1 cellular context compared by ENCODE assay signal in the genomic region with DNA sequence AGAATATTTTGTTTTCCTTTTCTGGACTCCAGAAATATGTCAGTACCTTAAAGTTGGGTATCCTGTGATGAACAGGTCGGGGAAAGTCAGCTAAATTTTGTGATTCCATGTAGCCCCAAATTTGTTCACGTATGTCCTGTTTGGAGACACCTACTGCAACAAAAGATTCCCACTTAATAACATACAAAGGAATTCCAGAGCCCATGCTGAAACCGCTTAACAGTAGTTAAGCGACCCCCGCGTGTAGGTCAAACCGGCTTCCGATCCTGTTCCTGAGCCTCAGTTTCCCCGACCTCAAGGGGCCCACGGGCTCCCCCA.
TF ChIP-seq lines count a peak whose summit lies in the region.

No MANE protein-coding gene starts in this region.

TF ChIP-seq in HCT116, 20 proteins besides CTCF, POLR2A, EP300 and RAD21 (continued from another document):
- TF ChIP-seq, protein P1, sequence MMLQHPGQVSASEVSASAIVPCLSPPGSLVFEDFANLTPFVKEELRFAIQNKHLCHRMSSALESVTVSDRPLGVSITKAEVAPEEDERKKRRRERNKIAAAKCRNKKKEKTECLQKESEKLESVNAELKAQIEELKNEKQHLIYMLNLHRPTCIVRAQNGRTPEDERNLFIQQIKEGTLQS (IDR thresholded peaks at IDR 0.05): no peak
- TF ChIP-seq YY1 (IDR thresholded peaks at IDR 0.05; ENCODE audit: extremely low read depth, insufficient replicate concordance, low read depth, low read length) (no peak), JUND (IDR thresholded peaks at IDR 0.05) (no peak)
